32 cellular contexts compared by ENCODE assay signal in the genomic region with DNA sequence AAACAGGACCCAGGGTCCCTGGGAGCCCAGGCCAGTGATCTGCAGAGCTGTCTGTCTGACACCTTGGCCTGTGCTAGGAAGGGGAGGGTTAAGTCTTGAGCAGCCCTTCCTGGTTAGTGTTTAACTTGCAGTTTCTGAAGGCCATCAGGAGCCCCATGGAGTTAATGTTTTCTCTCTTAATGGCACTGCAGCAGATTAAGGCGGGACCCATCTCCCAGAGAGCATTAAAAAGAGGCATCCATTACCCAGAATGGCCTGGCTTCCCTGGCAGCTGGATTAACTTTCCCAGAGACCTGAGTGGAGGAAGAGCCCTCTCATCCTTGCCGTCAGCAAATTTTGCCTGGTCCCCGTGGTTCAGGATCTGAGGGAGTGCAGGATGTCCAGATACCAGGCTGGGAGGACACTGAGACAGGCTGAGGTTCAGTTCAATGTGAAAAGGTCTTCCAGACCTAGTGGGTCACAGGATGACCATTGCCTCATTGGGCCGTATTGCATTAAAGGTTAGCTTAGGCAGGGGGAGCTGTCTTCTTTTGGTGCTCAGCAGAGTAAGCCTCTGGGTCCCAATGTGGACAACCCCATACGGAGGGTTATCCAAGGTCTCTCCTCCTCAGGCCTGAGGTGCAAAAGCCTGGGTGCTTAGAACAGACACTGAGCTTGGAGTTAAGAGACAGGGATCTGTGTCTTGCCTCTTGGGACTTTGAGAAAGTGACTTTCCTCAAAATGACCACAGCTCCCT.
DNase-seq lines count a peak whose midpoint lies in the region; ATAC-seq, FAIRE-seq and TF ChIP-seq lines count a peak whose summit lies in the region.
"Had no signal": no experiment of that assay in that cellular context is flagged by ENCODE, and none has a peak within 500 bp of the region (broad histone marks: within the 10 kb centered on the region; RNA-seq: fewer than 3 reads in every experiment).

No MANE protein-coding gene starts in this region.

- H3K4me2 ChIP-seq in H1 (ENCODE audit: insufficient read depth in 1 of 2, low read depth in 2 of 2, low read length in 2 of 2): no peak overlapping the region

- H3K4me1 ChIP-seq in H1 (replicated peaks in 1 of 4; ENCODE audit: control insufficient read depth in 3 of 4, insufficient read depth in 4 of 4, low read length in 3 of 4) (no peaks in the 10 kb centered on the region), Caco-2 (no peaks in the 10 kb centered on the region)
- H3K4me1 ChIP-seq: gastroesophageal sphincter, left ventricle myocardium inferior, parathyroid adenoma had no signal

- H2BK120ac ChIP-seq in H1 (replicated peaks; ENCODE audit: low read depth, low read length): no peak overlapping the region

- no peak overlapping the region for H3K4me3 ChIP-seq in H1 (ENCODE audit: extremely low read depth in 1 of 4, insufficient read depth in 2 of 4, low read depth in 3 of 4, low read length in 4 of 4)
- H3K4me3 ChIP-seq in Caco-2 (ENCODE audit: low read depth, low read length): no peak overlapping the region
- H3K4me3 ChIP-seq: gastroesophageal sphincter, left ventricle myocardium inferior, transverse colon had no signal

- no peak overlapping the region for H2AK5ac ChIP-seq in H1 (ENCODE audit: low read depth, low read length)

- FAIRE-seq in GM19239 (lab: Jason Lieb, UNC) (peak; percentile 80), H1 (lab: Jason Lieb, UNC) (no peak)
- FAIRE-seq: colon had no signal

- POLR2A ChIA-PET in H1 (lab: Charles Lee; ENCODE audit: partially characterized antibody) (interaction anchor here (1.2 kb wide), 1 partner anchor 17 kb away, joined by 3 read pairs; no protein-coding TSS in a partner anchor), Caco-2 (lab: Charles Lee) (no interaction called here)

- no TSS peak for BruUV-seq in Caco-2 (replicated peaks; lab: Mats Ljungman, UMichigan)

- H3K27me3 Mint-ChIP-seq in Caco-2 (ENCODE audit: insufficient read depth, unreplicated experiment): peaks cover 5% of the 10 kb centered on the region

- no peak overlapping the region for H2AFZ ChIP-seq in H1 (ENCODE audit: low read length)
- H2AFZ ChIP-seq: parathyroid adenoma had no signal

- no peak overlapping the region for H3K23ac ChIP-seq in H1 (ENCODE audit: insufficient read length)

- TF ChIP-seq RAD21 in H1 (IDR thresholded peaks at IDR 0.05 in 1 of 2, conservative IDR thresholded peaks at IDR 0.05 in 1 of 2; ENCODE audit: low read depth in 2 of 2, low read length in 2 of 2): peak in 1 of 2 experiments; percentile 34; a peak in 3 of 4 replicates

- H3K23me2 ChIP-seq in H1 (ENCODE audit: low read depth, low read length): no peaks in the 10 kb centered on the region

- no peak for TF ChIP-seq POLR2A in H1 (IDR thresholded peaks at IDR 0.05; ENCODE audit: control extremely low read depth in 1 of 2, low read depth in 2 of 2, low read length in 2 of 2)

- peak; percentile 4 to 47 (median 9); a peak in 2 of 4 replicates for TF ChIP-seq CTCF in H1 (IDR thresholded peaks at IDR 0.05; ENCODE audit: control extremely low read depth in 1 of 3, insufficient read depth in 1 of 3, low read depth in 1 of 3, low read length in 3 of 3)
- TF ChIP-seq CTCF in Caco-2 (IDR thresholded peaks at IDR 0.05; ENCODE audit: insufficient read depth in 1 of 2, low read depth in 1 of 2, low read length in 1 of 2, severe bottlenecking in 1 of 2, unreplicated experiment in 1 of 2): no peak

- H3K36me3 ChIP-seq in H1 (ENCODE audit: control insufficient read depth in 2 of 4, insufficient read depth in 4 of 4, low read length in 3 of 4): no peaks in the 10 kb centered on the region
- H3K36me3 ChIP-seq in Caco-2 (ENCODE audit: control insufficient read depth, insufficient read depth, low read length): no peaks in the 10 kb centered on the region
- H3K36me3 ChIP-seq: gastroesophageal sphincter, left ventricle myocardium inferior, transverse colon had no signal

- DNase-seq in GM19239 (ENCODE audit: insufficient read length, low spot score) (no peak), NCI-H2227 (lab: John Stamatoyannopoulos, UW; ENCODE audit: unreplicated experiment) (peak; percentile 76), H1 (ENCODE audit: low read depth in 1 of 2, low spot score in 2 of 2) (no peak), mucosa of gallbladder (ENCODE audit: low spot score) (peak; percentile 10), MV-4-11 (lab: John Stamatoyannopoulos, UW) (no peak), Caco-2 (no peak), DMS 273 treated with DMSO at 0.1 percent for 48 hours (lab: John Stamatoyannopoulos, UW) (no peak)
- DNase-seq: ACHN; activated CD4-positive, alpha-beta memory T cell treated with anti-CD3 and anti-CD28 coated beads, Interleukin-2, amount 10 ng/mL, durations not matched to agents 7 days and 5 days; anterior cingulate cortex; DMS79 treated with DMSO at 0.1 percent for 48 hours; effector memory CD8-positive, alpha-beta T cell; GF-D8; hippocampal formation; immature natural killer cell; Kasumi-1; left ventricle myocardium inferior; midbrain; natural killer cell; NCI-H1694 treated with DMSO at 0.1 percent for 48 hours; NCI-H345; NCI-H748 treated with DMSO at 0.1 percent for 48 hours; right cardiac atrium; stimulated activated CD4-positive, alpha-beta T cell treated with anti-CD3 and anti-CD28 coated beads, Interleukin-2, amount 100 ng/mL, for 24 hours; transverse colon had no signal

- H3K79me1 ChIP-seq in H1 (ENCODE audit: low read depth, low read length): no peaks in the 10 kb centered on the region

- no peak overlapping the region for H2BK20ac ChIP-seq in H1 (ENCODE audit: low read length)

- H3K4me3 Mint-ChIP-seq in Caco-2 (ENCODE audit: unreplicated experiment): no peak overlapping the region
- H3K4me3 Mint-ChIP-seq: activated CD4-positive, alpha-beta memory T cell treated with anti-CD3 and anti-CD28 coated beads, Interleukin-2, amount 10 ng/mL, durations not matched to agents 7 days and 5 days; activated naive CD8-positive, alpha-beta T cell; effector memory CD8-positive, alpha-beta T cell; immature natural killer cell; natural killer cell had no signal

- intact Hi-C loops in Caco-2 (cut with micrococcal nuclease; ENCODE audit: unreplicated experiment): no loop called here

- H3K14ac ChIP-seq in H1 (ENCODE audit: insufficient read length): no peak overlapping the region

- H4K91ac ChIP-seq in H1 (replicated peaks; ENCODE audit: insufficient read length, low read length): no peak overlapping the region

- H3K27me3 ChIP-seq in H1 (replicated peaks in 1 of 4; ENCODE audit: control insufficient read depth in 3 of 4, extremely low read depth in 1 of 4, insufficient read depth in 3 of 4, low read length in 3 of 4) (no peaks in the 10 kb centered on the region), Caco-2 (replicated peaks; ENCODE audit: control insufficient read depth, insufficient read depth, low read length) (no peaks in the 10 kb centered on the region)

- no peak overlapping the region for H4K8ac ChIP-seq in H1 (ENCODE audit: extremely low read depth, insufficient read depth, low read length)

- H3K4ac ChIP-seq in H1 (replicated peaks; ENCODE audit: insufficient read length, low read depth, low read length): no peak overlapping the region

- no peak overlapping the region for H3K18ac ChIP-seq in H1 (ENCODE audit: extremely low read depth, low read length)

- H3K4me1 Mint-ChIP-seq in Caco-2 (ENCODE audit: low read depth, unreplicated experiment): no peaks in the 10 kb centered on the region
- H3K4me1 Mint-ChIP-seq: activated CD4-positive, alpha-beta memory T cell treated with anti-CD3 and anti-CD28 coated beads, Interleukin-2, amount 10 ng/mL, durations not matched to agents 7 days and 5 days; immature natural killer cell; natural killer cell had no signal

- H2BK12ac ChIP-seq in H1 (ENCODE audit: low read depth, low read length): no peak overlapping the region

- no peaks in the 10 kb centered on the region for H4K20me1 ChIP-seq in H1 (replicated peaks in 1 of 2; ENCODE audit: control insufficient read depth in 1 of 2, insufficient read depth in 2 of 2, low read length in 2 of 2)

- 90% methylated on average over 5 of the region's 5 CpGs; no CpG with 5 or more reads in 1 of the 2 experiments for WGBS in H1 (ENCODE audit: extremely low coverage in 1 of 2, insufficient coverage in 1 of 2, insufficient read length in 1 of 2, insufficient replicate concordance in 2 of 2, low coverage in 1 of 2, low lambda C conversion rate in 2 of 2, missing lambda C conversion rate in 1 of 2), 2 experiments

- TF ChIP-seq EP300 in H1 (IDR thresholded peaks at IDR 0.05; ENCODE audit: borderline replicate concordance in 1 of 2, low read depth in 2 of 2, low read length in 2 of 2): no peak

- CTCF ChIA-PET in H1 (lab: Charles Lee; ENCODE audit: partially characterized antibody): interaction anchor here (0.6 to 2.5 kb wide), 18 partner anchors 9 to 988 kb away, joined by 3 to 8 read pairs (median 4); no protein-coding TSS in a partner anchor
- CTCF ChIA-PET in Caco-2 (lab: Charles Lee): no interaction called here

- no peak overlapping the region for H4K5ac ChIP-seq in H1 (ENCODE audit: insufficient read length, low read depth, low read length)

- H3K9ac ChIP-seq in H1 (replicated peaks in 1 of 4; ENCODE audit: extremely low read depth in 1 of 4, low read depth in 3 of 4, low read length in 3 of 4): no peak overlapping the region
- H3K9ac ChIP-seq: parathyroid adenoma had no signal

- no peak for ATAC-seq in GM18498 (IDR thresholded peaks at IDR 0.05; ENCODE audit: unreplicated experiment)
- ATAC-seq: activated CD4-positive, CD25-positive, alpha-beta regulatory T cell treated with anti-CD3 and anti-CD28 coated beads, Interleukin-2, amount 50 U/mL, for 24 hours; effector memory CD8-positive, alpha-beta T cell; natural killer cell; right cardiac atrium had no signal

- H3K9me3 ChIP-seq in H1 (ENCODE audit: insufficient read depth in 2 of 2, low read depth in 1 of 2, low read length in 1 of 2): no peaks in the 10 kb centered on the region
- H3K9me3 ChIP-seq in Caco-2: no peaks in the 10 kb centered on the region
- H3K9me3 ChIP-seq: transverse colon had no signal

- no peak overlapping the region for H3K27ac Mint-ChIP-seq in Caco-2 (ENCODE audit: unreplicated experiment)
- H3K27ac Mint-ChIP-seq: activated CD4-positive, alpha-beta memory T cell treated with anti-CD3 and anti-CD28 coated beads, Interleukin-2, amount 10 ng/mL, durations not matched to agents 7 days and 5 days; activated naive CD8-positive, alpha-beta T cell; activated T-helper 2 cell treated with anti-CD3 and anti-CD28 coated beads, Interferon-gamma antibody, Interleukin-2, Interleukin-4, amounts not matched to agents 10 μg/mL and 5 μg/mL and 100 μg/mL, durations not matched to agents 14 hours and 24 hours and 36 hours; effector memory CD8-positive, alpha-beta T cell; immature natural killer cell; natural killer cell had no signal

- H3K27ac ChIP-seq in H1 (ENCODE audit: low read depth, low read length): no peak overlapping the region
- H3K27ac ChIP-seq: gastroesophageal sphincter, left ventricle myocardium inferior, parathyroid adenoma, transverse colon had no signal

- H2BK15ac ChIP-seq in H1 (ENCODE audit: low read length): no peak overlapping the region

- no peaks in the 10 kb centered on the region for H3K79me2 ChIP-seq in H1 (ENCODE audit: control insufficient read depth in 1 of 2, insufficient read depth in 2 of 2, low read length in 2 of 2)
- H3K79me2 ChIP-seq: parathyroid adenoma had no signal

- H2BK5ac ChIP-seq in H1 (ENCODE audit: low read depth, low read length): no peak overlapping the region

- H3K56ac ChIP-seq in H1 (replicated peaks; ENCODE audit: insufficient read length, low read depth, low read length): no peak overlapping the region

- H3K36me3 Mint-ChIP-seq in Caco-2 (ENCODE audit: insufficient read depth, unreplicated experiment): no peaks in the 10 kb centered on the region
- H3K36me3 Mint-ChIP-seq: activated naive CD8-positive, alpha-beta T cell; immature natural killer cell; natural killer cell had no signal

- no peaks in the 10 kb centered on the region for H3K9me3 Mint-ChIP-seq in Caco-2 (ENCODE audit: unreplicated experiment)
- H3K9me3 Mint-ChIP-seq: activated CD4-positive, alpha-beta memory T cell treated with anti-CD3 and anti-CD28 coated beads, Interleukin-2, amount 10 ng/mL, durations not matched to agents 7 days and 5 days; activated T-helper 2 cell treated with anti-CD3 and anti-CD28 coated beads, Interferon-gamma antibody, Interleukin-2, Interleukin-4, amounts not matched to agents 10 μg/mL and 5 μg/mL and 100 μg/mL, durations not matched to agents 14 hours and 24 hours and 36 hours; effector memory CD8-positive, alpha-beta T cell; immature natural killer cell; natural killer cell had no signal

Comparison
In these comparisons a context has a peak if more than half of its experiments do, and no peak if none do; other contexts are left out.
1. DNase-seq: peak in NCI-H2227 (single experiment) and mucosa of gallbladder (single experiment); none in GM19239 (single experiment), H1 (0 of 2), MV-4-11 (single experiment), Caco-2 (0 of 2) and DMS 273 treated with DMSO at 0.1 percent for 48 hours (single experiment).
2. CTCF ChIP-seq: peak in H1 (3 of 3); none in Caco-2 (0 of 2).